Comparison of ENCODE assay signal across 25 cellular contexts in genomic region chr1:207463021-207463420, GRCh38. TPM values are rescaled to one million over a fixed set of nuclear protein-coding genes. Genes with fewer than 3 reads are reported as not detected.
DNase-seq lines count a peak whose midpoint lies in the region; ATAC-seq, FAIRE-seq and TF ChIP-seq lines count a peak whose summit lies in the region.
"Had no signal": no experiment of that assay in that cellular context is flagged by ENCODE, and none has a peak within 500 bp of the region (broad histone marks: within the 10 kb centered on the region; RNA-seq: fewer than 3 reads in every experiment).

No MANE protein-coding gene starts in this region.

- peaks cover 54% of the 10 kb centered on the region for H3K4me1 ChIP-seq in CD8-positive, alpha-beta memory T cell (ENCODE audit: insufficient read depth, low read length)
- H3K4me1 ChIP-seq: body of pancreas, Peyer's patch, psoas muscle, vagina had no signal

- no peak overlapping the region for H3K4me3 ChIP-seq in CD8-positive, alpha-beta memory T cell (ENCODE audit: low read length)
- H3K4me3 ChIP-seq: body of pancreas, Peyer's patch, psoas muscle, SK-N-MC, smooth muscle cell, vagina had no signal

- no peak for DNase-seq in activated naive CD4-positive, alpha-beta T cell treated with anti-CD3 and anti-CD28 coated beads, Interleukin-2, amount 50 U/mL, for 72 hours (ENCODE audit: low spot score in 2 of 2)
- DNase-seq in activated naive CD4-positive, alpha-beta T cell treated with anti-CD3 and anti-CD28 coated beads, Interleukin-2, amount 50 U/mL, for 16 hours, result no peak
- peak; percentile 20 for DNase-seq in HT1080 (ENCODE audit: low read depth)
- DNase-seq in astrocyte of the hippocampus (ENCODE audit: low read depth, low spot score), result peak; percentile 2
- DNase-seq in urothelium cell line (ENCODE audit: low spot score), result peak; percentile 11
- no peak for DNase-seq in CD8-positive, alpha-beta memory T cell
- no peak for DNase-seq in anterior cingulate cortex (lab: John Stamatoyannopoulos, UW)
- DNase-seq in endothelial cell (ENCODE audit: low spot score), result no peak
- DNase-seq: activated gamma-delta T cell treated with Interleukin-2 at 50 U/mL for 16 hours; body of pancreas; COR-L47; H7; IMR-90; left ventricle myocardium superior; MV-4-11; NCI-H187; NCI-H2227 treated with DMSO at 0.1 percent for 48 hours; Peyer's patch; psoas muscle; stimulated activated CD4-positive, alpha-beta T cell treated with anti-CD3 and anti-CD28 coated beads, Interleukin-4, amount 100 ng/mL, for 4 hours; substantia nigra had no signal

- peak; percentile 81 to 87 for ATAC-seq in activated naive CD4-positive, alpha-beta T cell treated with anti-CD3 and anti-CD28 coated beads, Interleukin-2, amount 50 U/mL, for 72 hours
- ATAC-seq: body of pancreas, left ventricle myocardium superior, psoas muscle had no signal

- no peak for FAIRE-seq in urothelium cell line (lab: Jason Lieb, UNC)
- FAIRE-seq: colon had no signal

- no peak overlapping the region for H3K27ac ChIP-seq in CD8-positive, alpha-beta memory T cell (ENCODE audit: low read depth, low read length)
- H3K27ac ChIP-seq: body of pancreas, Peyer's patch, psoas muscle, SK-N-MC, vagina had no signal

- no peaks in the 10 kb centered on the region for H3K27me3 ChIP-seq in CD8-positive, alpha-beta memory T cell (ENCODE audit: insufficient read depth, low read length, poor library complexity, severe bottlenecking)
- H3K27me3 ChIP-seq: body of pancreas, Peyer's patch, vagina had no signal

- peaks cover 12 to 22% of the 10 kb centered on the region in 2 donors for H3K27me3 Mint-ChIP-seq in CD8-positive, alpha-beta memory T cell
- no peaks in the 10 kb centered on the region for H3K27me3 Mint-ChIP-seq in endothelial cell (ENCODE audit: unreplicated experiment)

- no peaks in the 10 kb centered on the region for H3K9me3 ChIP-seq in CD8-positive, alpha-beta memory T cell (ENCODE audit: low read length)
- H3K9me3 ChIP-seq: body of pancreas, Peyer's patch, psoas muscle, vagina had no signal

- peaks cover 20 to 42% (median 40%) of the 10 kb centered on the region in 3 donors for H3K4me1 Mint-ChIP-seq in CD8-positive, alpha-beta memory T cell
- no peaks in the 10 kb centered on the region for H3K4me1 Mint-ChIP-seq in endothelial cell (ENCODE audit: unreplicated experiment)

- POLR2A ChIA-PET in CD8-positive, alpha-beta memory T cell (lab: Charles Lee), result no interaction called here

- TF ChIP-seq CTCF in endothelial cell (IDR thresholded peaks at IDR 0.05; ENCODE audit: unreplicated experiment), result no peak

- H3K36me3 ChIP-seq in CD8-positive, alpha-beta memory T cell (ENCODE audit: insufficient read depth, low read length), result no peaks in the 10 kb centered on the region
- H3K36me3 ChIP-seq: Peyer's patch, vagina had no signal

- H3K4me3 Mint-ChIP-seq in CD8-positive, alpha-beta memory T cell, result no peak overlapping the region
- no peak overlapping the region for H3K4me3 Mint-ChIP-seq in endothelial cell (ENCODE audit: unreplicated experiment)

- H3K27ac Mint-ChIP-seq in activated naive CD4-positive, alpha-beta T cell treated with anti-CD3 and anti-CD28 coated beads, Interleukin-2, amount 50 U/mL, for 72 hours, result no peak overlapping the region
- H3K27ac Mint-ChIP-seq in CD8-positive, alpha-beta memory T cell, result peak overlapping the region in 1 of 8 donors; percentile 2
- no peak overlapping the region for H3K27ac Mint-ChIP-seq in endothelial cell (ENCODE audit: unreplicated experiment)

- H3K9me3 Mint-ChIP-seq in activated naive CD4-positive, alpha-beta T cell treated with anti-CD3 and anti-CD28 coated beads, Interleukin-2, amount 50 U/mL, for 72 hours, result peaks cover 2 to 3% of the 10 kb centered on the region in 2 donors
- H3K9me3 Mint-ChIP-seq in CD8-positive, alpha-beta memory T cell, result no peaks in the 10 kb centered on the region
- H3K9me3 Mint-ChIP-seq in endothelial cell (ENCODE audit: unreplicated experiment), result no peaks in the 10 kb centered on the region

- CTCF ChIA-PET in CD8-positive, alpha-beta memory T cell (lab: Charles Lee), result no interaction called here

- no peaks in the 10 kb centered on the region for H3K36me3 Mint-ChIP-seq in activated naive CD4-positive, alpha-beta T cell treated with anti-CD3 and anti-CD28 coated beads, Interleukin-2, amount 50 U/mL, for 72 hours
- peaks cover 0 to 2% (median 0%) of the 10 kb centered on the region in 3 donors for H3K36me3 Mint-ChIP-seq in CD8-positive, alpha-beta memory T cell
- no peaks in the 10 kb centered on the region for H3K36me3 Mint-ChIP-seq in endothelial cell (ENCODE audit: low read depth, unreplicated experiment)

RNA-seq across cellular contexts. Expression of gene CR2, which starts 8.9 kb away (rescaled TPM):
- under 1 TPM; 0.23 to 0.27 TPM for total RNA-seq in activated naive CD4-positive, alpha-beta T cell treated with anti-CD3 and anti-CD28 coated beads, Interleukin-2, amount 50 U/mL, for 72 hours
- total RNA-seq in HT1080 (2014; rRNA removed; shearing (Covaris generic)), result not detected in 2 replicates
- 0.09 TPM in 1 of 2 replicates, not detected in the other for polyA plus RNA-seq in HT1080 (2015; cell fraction: cytosol; rRNA removed)
- polyA plus RNA-seq in HT1080 (2015; cell fraction: nucleus; rRNA removed), result 0.07 TPM in 1 of 2 replicates, not detected in the other
- total RNA-seq in CD8-positive, alpha-beta memory T cell, result 1 to 10 TPM; 1.6 TPM
- polyA plus RNA-seq in CD8-positive, alpha-beta memory T cell, result 2.2 TPM
- not detected for total RNA-seq in endothelial cell (ENCODE audit: unreplicated experiment)
- total RNA-seq: body of pancreas, IMR-90, left ventricle myocardium superior, smooth muscle cell, vagina had no signal
- polyA plus RNA-seq: IMR-90, smooth muscle cell had no signal

RNA-seq across cellular contexts. Expression of gene CR1, which starts 32.9 kb away (rescaled TPM):
- total RNA-seq in activated naive CD4-positive, alpha-beta T cell treated with anti-CD3 and anti-CD28 coated beads, Interleukin-2, amount 50 U/mL, for 72 hours, result under 1 TPM; 0.02 to 0.08 TPM
- total RNA-seq in HT1080 (2014; rRNA removed; shearing (Covaris generic)), result not detected in 2 replicates
- not detected in 2 replicates for polyA plus RNA-seq in HT1080 (2015; cell fraction: cytosol; rRNA removed)
- polyA plus RNA-seq in HT1080 (2015; cell fraction: nucleus; rRNA removed), result not detected in 2 replicates
- 1 to 10 TPM; 3.7 to 4.2 TPM for total RNA-seq in CD8-positive, alpha-beta memory T cell
- polyA plus RNA-seq in CD8-positive, alpha-beta memory T cell, result 2.3 TPM
- total RNA-seq in endothelial cell (ENCODE audit: unreplicated experiment), result 0.51 TPM
- total RNA-seq: IMR-90, smooth muscle cell had no signal
- polyA plus RNA-seq: IMR-90 had no signal

Comparison
In these comparisons a context has a peak if more than half of its experiments do, and no peak if none do; other contexts are left out.
1. DNase-seq: peak in HT1080 (single experiment), astrocyte of the hippocampus (single experiment) and urothelium cell line (single experiment); none in activated naive CD4-positive, alpha-beta T cell treated with anti-CD3 and anti-CD28 coated beads, Interleukin-2, amount 50 U/mL, for 72 hours (0 of 2), activated naive CD4-positive, alpha-beta T cell treated with anti-CD3 and anti-CD28 coated beads, Interleukin-2, amount 50 U/mL, for 16 hours (single experiment), CD8-positive, alpha-beta memory T cell (0 of 5), anterior cingulate cortex (0 of 58) and endothelial cell (single experiment).